Comparison of ENCODE assay signal across 8 cellular contexts in genomic region chr9:34637356-34638137, GRCh38. TPM values are rescaled to one million over a fixed set of nuclear protein-coding genes. Genes with fewer than 3 reads are reported as not detected.
DNase-seq lines count a peak whose midpoint lies in the region; ATAC-seq and TF ChIP-seq lines count a peak whose summit lies in the region.

SIGMAR1 (minus strand) TSS chr9:34637787; CDS start chr9:34637697, 90 bp downstream.

- peaks cover 4% of the 10 kb centered on the region for H3K4me1 ChIP-seq in mammary epithelial cell (ENCODE audit: insufficient read depth, low read length)
- peaks cover 6% of the 10 kb centered on the region; the same call in 1 of the 2 replicates for H3K4me1 ChIP-seq in iPS-20b (ENCODE audit: insufficient read depth, low read length)

- intact Hi-C loops in mammary epithelial cell (cut with micrococcal nuclease): loop anchor here (2.0 kb wide), 1 partner anchor 27 kb away; no protein-coding TSS in a partner anchor

- H3K79me2 ChIP-seq in mammary epithelial cell (ENCODE audit: insufficient read depth, low read length): peaks cover 29% of the 10 kb centered on the region

- no peak for TF ChIP-seq CTCF in WI38 (IDR thresholded peaks at IDR 0.05; ENCODE audit: low read depth, low read length)
- TF ChIP-seq CTCF in mammary epithelial cell (conservative IDR thresholded peaks at IDR 0.05 in 1 of 2, IDR thresholded peaks at IDR 0.05 in 1 of 2; ENCODE audit: extremely low read depth in 1 of 2, insufficient read depth in 1 of 2, low read depth in 1 of 2, low read length in 2 of 2): no peak

- 0% methylated on average over 10 of the region's 74 CpGs for WGBS in mammary epithelial cell (ENCODE audit: low coverage, missing lambda C conversion rate)

- peak; percentile 67 for ATAC-seq in GM18873 (IDR thresholded peaks at IDR 0.05; ENCODE audit: low FRiP score, unreplicated experiment)
- peak; percentile 75 for ATAC-seq in HG03159 (IDR thresholded peaks at IDR 0.05; ENCODE audit: unreplicated experiment)

- BruUV-seq in mammary epithelial cell (replicated peaks; lab: Mats Ljungman, UMichigan): no TSS peak

- H3K9ac ChIP-seq in mammary epithelial cell (ENCODE audit: insufficient read depth, low read length) (peak within 1 kb of the TSS; percentile 69), iPS-20b (ENCODE audit: low read depth, low read length) (peak within 1 kb of the TSS; percentile 46; the same call in 1 of the 2 replicates)

- peak within 1 kb of the TSS; percentile 94 for H2AFZ ChIP-seq in mammary epithelial cell (ENCODE audit: low read depth, low read length)

- H3K36me3 ChIP-seq in mammary epithelial cell (ENCODE audit: insufficient read depth, low read length): peaks cover 5% of the 10 kb centered on the region
- peaks cover 11% of the 10 kb centered on the region for H3K36me3 ChIP-seq in iPS-20b (ENCODE audit: insufficient read depth, low read depth, low read length)

- H3K4me2 ChIP-seq in mammary epithelial cell (ENCODE audit: insufficient read depth, low read depth, low read length): peak within 1 kb of the TSS; percentile 86

- H3K27me3 ChIP-seq in mammary epithelial cell (ENCODE audit: insufficient read depth, low read length) (no peaks in the 10 kb centered on the region), iPS-20b (ENCODE audit: insufficient read depth, low read length) (peaks cover 19% of the 10 kb centered on the region)

- H3K4me3 ChIP-seq in WI38 (ENCODE audit: low read depth, low read length): peak within 1 kb of the TSS; percentile 65
- H3K4me3 ChIP-seq in mammary epithelial cell (replicated peaks in 1 of 3; ENCODE audit: insufficient read depth in 1 of 3, low read depth in 2 of 3, low read length in 3 of 3): peak within 1 kb of the TSS; percentile 62 to 91 (median 88)
- peak within 1 kb of the TSS; percentile 77 for H3K4me3 ChIP-seq in iPS-20b (ENCODE audit: low read length)
- peak within 1 kb of the TSS; percentile 48 to 85 (median 69) for H3K4me3 ChIP-seq in skin epidermis

- H3K27ac ChIP-seq in mammary epithelial cell (ENCODE audit: insufficient read depth, low read depth, low read length) (peak within 1 kb of the TSS; percentile 35), iPS-20b (ENCODE audit: low read length) (no peak within 1 kb of the TSS), skin epidermis (peak within 1 kb of the TSS; percentile 3 to 92 (median 87))

- no peaks in the 10 kb centered on the region for H4K20me1 ChIP-seq in mammary epithelial cell (ENCODE audit: insufficient read depth, low read length)

- in situ Hi-C loops in ACHN (cut with HindIII; ENCODE audit: low pct_ligation_motif_present, low pct_unique_long_range_greater_than_20kb, low sequenced_read_pairs): no loop called here
- in situ Hi-C loops in mammary epithelial cell (cut with MboI; ENCODE audit: low sequenced_read_pairs in 2 of 2): no loop called here

- no peaks in the 10 kb centered on the region for H3K9me3 ChIP-seq in mammary epithelial cell (replicated peaks; ENCODE audit: insufficient read depth, low read length)
- H3K9me3 ChIP-seq in iPS-20b (ENCODE audit: insufficient read depth, low read depth, low read length): no peaks in the 10 kb centered on the region

- dilution Hi-C loops in mammary epithelial cell (cut with HindIII; ENCODE audit: low sequenced_read_pairs): no loop called here

- CTCF ChIA-PET in mammary epithelial cell (lab: Charles Lee; ENCODE audit: low non-redundant PET): interaction anchor here (0.8 kb wide), 1 partner anchor 9 kb away, joined by 3 read pairs; the partner anchor contains the start of gene GALT

- DNase-seq in ACHN (peak; percentile 89), NCI-H2227 (lab: John Stamatoyannopoulos, UW; ENCODE audit: unreplicated experiment) (peak; percentile 93), mammary epithelial cell (peak; percentile 94)

RNA-seq across cellular contexts. Expression of gene SIGMAR1, which starts in this region (rescaled TPM):
- total RNA-seq in mammary epithelial cell: 100 to 1,000 TPM in 1 of 2 donors, 10 to 100 TPM in 1; 83.0 to 131 TPM
- polyA plus RNA-seq in mammary epithelial cell: 165 TPM
- polyA minus RNA-seq in mammary epithelial cell: 139 TPM
